In genomic region chr19:1129084-1129483, GRCh38 we compare ENCODE assay signal across 5 cellular contexts. TPM values are rescaled to one million over a fixed set of nuclear protein-coding genes. Genes with fewer than 3 reads are reported as not detected.
DNase-seq lines count a peak whose midpoint lies in the region; ATAC-seq and TF ChIP-seq lines count a peak whose summit lies in the region.
"Not testable (repeated sequence)": the region's sequence is repeated elsewhere in the genome, so short reads cannot be mapped to it uniquely, and the experiment has no call there.

No MANE protein-coding gene starts in this region.

- not testable (repeated sequence) for H3K4me3 ChIP-seq in choroid plexus epithelial cell (ENCODE audit: low read depth, low read length)

- not testable (repeated sequence) for H3K9me3 Mint-ChIP-seq in T-helper 1 cell treated with Interleukin-12 subunit alpha and Interleukin-12 subunit beta and Interleukin-4 antibody, amounts not matched to agents 30 μg/mL and 1 μg/mL, for 36 hours; activated T-cell treated with anti-CD3 and anti-CD28 coated beads, Interleukin-2, amount 50 U/mL, for 72 hours; natural killer cell

- H3K27me3 Mint-ChIP-seq in T-helper 1 cell treated with Interleukin-12 subunit alpha and Interleukin-12 subunit beta and Interleukin-4 antibody, amounts not matched to agents 30 μg/mL and 1 μg/mL, for 36 hours (ENCODE audit: low read depth); activated T-cell treated with anti-CD3 and anti-CD28 coated beads, Interleukin-2, amount 50 U/mL, for 72 hours (ENCODE audit: low read depth); natural killer cell (ENCODE audit: low read depth in 2 of 2): not testable (repeated sequence)

- intact Hi-C loops in natural killer cell (cut with micrococcal nuclease): not testable (repeated sequence)

- H3K36me3 Mint-ChIP-seq in T-helper 1 cell treated with Interleukin-12 subunit alpha and Interleukin-12 subunit beta and Interleukin-4 antibody, amounts not matched to agents 30 μg/mL and 1 μg/mL, for 36 hours (ENCODE audit: low read depth): peaks cover 18% of the 10 kb centered on the region
- peaks cover 4 to 20% of the 10 kb centered on the region in 2 donors for H3K36me3 Mint-ChIP-seq in activated T-cell treated with anti-CD3 and anti-CD28 coated beads, Interleukin-2, amount 50 U/mL, for 72 hours (ENCODE audit: insufficient read depth in 2 of 2)
- not testable (repeated sequence) for H3K36me3 Mint-ChIP-seq in natural killer cell

- not testable (repeated sequence) for ATAC-seq in activated T-cell treated with anti-CD3 and anti-CD28 coated beads, Interleukin-2, amount 50 U/mL, for 72 hours (replicated peaks in 1 of 2); natural killer cell

- peak overlapping the region; percentile 7 for H3K4me3 Mint-ChIP-seq in T-helper 1 cell treated with Interleukin-12 subunit alpha and Interleukin-12 subunit beta and Interleukin-4 antibody, amounts not matched to agents 30 μg/mL and 1 μg/mL, for 36 hours
- H3K4me3 Mint-ChIP-seq in activated T-cell treated with anti-CD3 and anti-CD28 coated beads, Interleukin-2, amount 50 U/mL, for 72 hours: peak overlapping the region; percentile 89 to 90
- peak overlapping the region; percentile 45 for H3K4me3 Mint-ChIP-seq in natural killer cell

- H3K27ac Mint-ChIP-seq in T-helper 1 cell treated with Interleukin-12 subunit alpha and Interleukin-12 subunit beta and Interleukin-4 antibody, amounts not matched to agents 30 μg/mL and 1 μg/mL, for 36 hours; activated T-cell treated with anti-CD3 and anti-CD28 coated beads, Interleukin-2, amount 50 U/mL, for 72 hours; natural killer cell: not testable (repeated sequence)

- TF ChIP-seq CTCF in GM13977 (IDR thresholded peaks at IDR 0.05; ENCODE audit: extremely low read depth, insufficient read depth, missing control alignments) (peak; percentile 5), choroid plexus epithelial cell (conservative IDR thresholded peaks at IDR 0.05; ENCODE audit: low read depth, low read length) (peak; percentile 19)
- TF ChIP-seq CTCF in natural killer cell (IDR thresholded peaks at IDR 0.05): not testable (repeated sequence)

- H3K4me1 Mint-ChIP-seq in T-helper 1 cell treated with Interleukin-12 subunit alpha and Interleukin-12 subunit beta and Interleukin-4 antibody, amounts not matched to agents 30 μg/mL and 1 μg/mL, for 36 hours (ENCODE audit: low read depth): peaks cover 15% of the 10 kb centered on the region
- H3K4me1 Mint-ChIP-seq in activated T-cell treated with anti-CD3 and anti-CD28 coated beads, Interleukin-2, amount 50 U/mL, for 72 hours (ENCODE audit: low read depth): peaks cover 38% of the 10 kb centered on the region
- H3K4me1 Mint-ChIP-seq in natural killer cell: peaks cover 8 to 28% of the 10 kb centered on the region in 2 donors

- DNase-seq in GM13977 (ENCODE audit: low spot score); activated T-cell treated with anti-CD3 and anti-CD28 coated beads, Interleukin-2, amount 50 U/mL, for 72 hours; choroid plexus epithelial cell (ENCODE audit: low read depth); natural killer cell: not testable (repeated sequence)

- in situ Hi-C loops in GM13977 (cut with MboI; ENCODE audit: low pct_unique_long_range_greater_than_20kb, low sequenced_read_pairs, unreplicated experiment): not testable (repeated sequence)

RNA-seq across cellular contexts. Expression of gene GPX4, which starts 25.3 kb away (rescaled TPM):
- total RNA-seq in activated T-cell treated with anti-CD3 and anti-CD28 coated beads, Interleukin-2, amount 50 U/mL, for 72 hours: 100 to 1,000 TPM; 251 to 308 TPM
- 100 to 1,000 TPM; 108 to 126 (median 121) TPM for total RNA-seq in natural killer cell

RNA-seq across cellular contexts. Expression of gene POLR2E, which starts 33.9 kb away (rescaled TPM):
- 100 to 1,000 TPM; 176 to 179 TPM for total RNA-seq in activated T-cell treated with anti-CD3 and anti-CD28 coated beads, Interleukin-2, amount 50 U/mL, for 72 hours
- 100 to 1,000 TPM in 1 of 3 donors, 10 to 100 TPM in 2; 77.3 to 105 (median 91.6) TPM for total RNA-seq in natural killer cell

RNA-seq across cellular contexts. Expression of gene SBNO2, which starts 45.0 kb away (rescaled TPM):
- 100 to 1,000 TPM; 142 to 146 TPM for total RNA-seq in activated T-cell treated with anti-CD3 and anti-CD28 coated beads, Interleukin-2, amount 50 U/mL, for 72 hours
- total RNA-seq in natural killer cell: 100 to 1,000 TPM in 1 of 3 donors, 10 to 100 TPM in 2; 92.0 to 106 (median 94.3) TPM

Comparison
In these comparisons a context has a peak if more than half of its experiments do, and no peak if none do; other contexts are left out.
1. H3K4me3 Mint-ChIP-seq: peak in every context shown above with its lines; median percentile 90 in activated T-cell treated with anti-CD3 and anti-CD28 coated beads, Interleukin-2, amount 50 U/mL, for 72 hours; 45 in natural killer cell; 7 in T-helper 1 cell treated with Interleukin-12 subunit alpha and Interleukin-12 subunit beta and Interleukin-4 antibody, amounts not matched to agents 30 μg/mL and 1 μg/mL, for 36 hours.